1 cellular context compared by ENCODE assay signal in genomic region chr12:8698132-8698829, GRCh38.
A peak's percentile ranks its signal among the peaks of the same experiment; 100 is the strongest.
TF ChIP-seq lines count a peak whose summit lies in the region.

No MANE protein-coding gene starts in this region.

TF ChIP-seq in K562, 482 proteins besides CTCF, POLR2A, EP300 and RAD21 (continued from another document and continues in another):
- TF ChIP-seq ID3 (CRISPR knock-in tag; IDR thresholded peaks at IDR 0.05) (no peak), ID3 (tag; IDR thresholded peaks at IDR 0.05) (0 out of 2 replicates have a peak, but pooled peaks have one; percentile 23), PHB2 (IDR thresholded peaks at IDR 0.05; ENCODE audit: low read depth) (no peak), ZFP91 (CRISPR knock-in tag; IDR thresholded peaks at IDR 0.05) (no peak), ZFX (CRISPR knock-in tag; IDR thresholded peaks at IDR 0.05) (peak; percentile 65), FUS (optimal IDR thresholded peaks at IDR 0.05; ENCODE audit: low read depth, low read length) (no peak), NR1H2 (CRISPR knock-in tag; IDR thresholded peaks at IDR 0.05) (no peak), USF2 (CRISPR knock-in tag; IDR thresholded peaks at IDR 0.05) (peak; percentile 77), TOE1 (IDR thresholded peaks at IDR 0.05; ENCODE audit: borderline replicate concordance) (peak; percentile 47; the same call in 1 of the 2 replicates), TOE1 (CRISPR knock-in tag; IDR thresholded peaks at IDR 0.05; ENCODE audit: borderline replicate concordance, low read depth) (no peak), RAD51 (IDR thresholded peaks at IDR 0.05; ENCODE audit: borderline replicate concordance, low read depth) (peak; percentile 83), TAF1 (IDR thresholded peaks at IDR 0.05; ENCODE audit: control insufficient read depth, extremely low read depth, insufficient read depth, low read length, severe bottlenecking) (peak; percentile 9), L3MBTL2 (IDR thresholded peaks at IDR 0.05) (peak; percentile 56; the same call in 1 of the 2 replicates), KDM5B (IDR thresholded peaks at IDR 0.05; ENCODE audit: insufficient replicate concordance, low read depth, low read length) (peak; percentile 19), MXI1 (IDR thresholded peaks at IDR 0.05; ENCODE audit: low read depth, low read length) (no peak), HDAC1 (IDR thresholded peaks at IDR 0.05) (peak in 1 of 2 experiments; percentile 55; a peak in 1 of 4 replicates), MED1 (CRISPR knock-in tag; IDR thresholded peaks at IDR 0.05; ENCODE audit: borderline replicate concordance) (0 out of 2 replicates have a peak, but pooled peaks have one; percentile 21), PHF8 (IDR thresholded peaks at IDR 0.05; ENCODE audit: borderline replicate concordance, low read length) (peak; percentile 52; the same call in 1 of the 2 replicates), TARDBP (IDR thresholded peaks at IDR 0.05) (0 out of 2 replicates have a peak, but pooled peaks have one; percentile 20), BHLHE40 (IDR thresholded peaks at IDR 0.05; ENCODE audit: low read length) (0 out of 2 replicates have a peak, but pooled peaks have one; percentile 39), POLR2G (IDR thresholded peaks at IDR 0.05; ENCODE audit: low read depth, low read length) (peak; percentile 77), CXXC5 (CRISPR knock-in tag; IDR thresholded peaks at IDR 0.05) (peak; percentile 40), RFX1 (IDR thresholded peaks at IDR 0.05) (peak; percentile 18; the same call in 1 of the 2 replicates), PHF21A (IDR thresholded peaks at IDR 0.05; ENCODE audit: borderline replicate concordance, low read depth) (no peak), HDAC6 (IDR thresholded peaks at IDR 0.05; ENCODE audit: low read depth, low read length) (no peak), SIN3A (IDR thresholded peaks at IDR 0.05; ENCODE audit: borderline replicate concordance in 2 of 2, control insufficient read depth in 1 of 2, low read depth in 2 of 2, low read length in 2 of 2) (peak; percentile 22 to 60; a peak in 3 of 4 replicates), ATF1 (CRISPR knock-in tag; IDR thresholded peaks at IDR 0.05) (no peak), ATF1 (tag; IDR thresholded peaks at IDR 0.05) (0 out of 2 replicates have a peak, but pooled peaks have one; percentile 21), CBX2 (IDR thresholded peaks at IDR 0.05; ENCODE audit: insufficient read depth, low read length, poor library complexity, severe bottlenecking) (no peak), ZNF282 (CRISPR knock-in tag; IDR thresholded peaks at IDR 0.05) (no peak), POLR2AphosphoS5 (IDR thresholded peaks at IDR 0.05; ENCODE audit: control insufficient read depth, insufficient read depth, low read depth, low read length) (0 out of 2 replicates have a peak, but pooled peaks have one; percentile 3), IFI16 (CRISPR knock-in tag; IDR thresholded peaks at IDR 0.05) (no peak), GATAD2B (IDR thresholded peaks at IDR 0.05; ENCODE audit: borderline replicate concordance) (peak; percentile 46; the same call in 1 of the 2 replicates), ZNF408 (CRISPR knock-in tag; IDR thresholded peaks at IDR 0.05; ENCODE audit: low read depth) (no peak), HMGN3 (IDR thresholded peaks at IDR 0.05; ENCODE audit: borderline replicate concordance, extremely low read depth, insufficient read length, low read depth, low read length) (peak; percentile 22), RBFOX2 (IDR thresholded peaks at IDR 0.05; ENCODE audit: low read depth, low read length) (peak; percentile 74), NFRKB (IDR thresholded peaks at IDR 0.05; ENCODE audit: low read depth) (0 out of 2 replicates have a peak, but pooled peaks have one; percentile 32)
- TF ChIP-seq, protein P1, sequence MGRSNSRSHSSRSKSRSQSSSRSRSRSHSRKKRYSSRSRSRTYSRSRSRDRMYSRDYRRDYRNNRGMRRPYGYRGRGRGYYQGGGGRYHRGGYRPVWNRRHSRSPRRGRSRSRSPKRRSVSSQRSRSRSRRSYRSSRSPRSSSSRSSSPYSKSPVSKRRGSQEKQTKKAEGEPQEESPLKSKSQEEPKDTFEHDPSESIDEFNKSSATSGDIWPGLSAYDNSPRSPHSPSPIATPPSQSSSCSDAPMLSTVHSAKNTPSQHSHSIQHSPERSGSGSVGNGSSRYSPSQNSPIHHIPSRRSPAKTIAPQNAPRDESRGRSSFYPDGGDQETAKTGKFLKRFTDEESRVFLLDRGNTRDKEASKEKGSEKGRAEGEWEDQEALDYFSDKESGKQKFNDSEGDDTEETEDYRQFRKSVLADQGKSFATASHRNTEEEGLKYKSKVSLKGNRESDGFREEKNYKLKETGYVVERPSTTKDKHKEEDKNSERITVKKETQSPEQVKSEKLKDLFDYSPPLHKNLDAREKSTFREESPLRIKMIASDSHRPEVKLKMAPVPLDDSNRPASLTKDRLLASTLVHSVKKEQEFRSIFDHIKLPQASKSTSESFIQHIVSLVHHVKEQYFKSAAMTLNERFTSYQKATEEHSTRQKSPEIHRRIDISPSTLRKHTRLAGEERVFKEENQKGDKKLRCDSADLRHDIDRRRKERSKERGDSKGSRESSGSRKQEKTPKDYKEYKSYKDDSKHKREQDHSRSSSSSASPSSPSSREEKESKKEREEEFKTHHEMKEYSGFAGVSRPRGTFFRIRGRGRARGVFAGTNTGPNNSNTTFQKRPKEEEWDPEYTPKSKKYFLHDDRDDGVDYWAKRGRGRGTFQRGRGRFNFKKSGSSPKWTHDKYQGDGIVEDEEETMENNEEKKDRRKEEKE (IDR thresholded peaks at IDR 0.05; ENCODE audit: borderline replicate concordance in 1 of 2, control insufficient read depth in 1 of 2, low read depth in 2 of 2, low read length in 1 of 2) = no peak
- TF ChIP-seq, protein P2, sequence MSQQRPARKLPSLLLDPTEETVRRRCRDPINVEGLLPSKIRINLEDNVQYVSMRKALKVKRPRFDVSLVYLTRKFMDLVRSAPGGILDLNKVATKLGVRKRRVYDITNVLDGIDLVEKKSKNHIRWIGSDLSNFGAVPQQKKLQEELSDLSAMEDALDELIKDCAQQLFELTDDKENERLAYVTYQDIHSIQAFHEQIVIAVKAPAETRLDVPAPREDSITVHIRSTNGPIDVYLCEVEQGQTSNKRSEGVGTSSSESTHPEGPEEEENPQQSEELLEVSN (IDR thresholded peaks at IDR 0.05; ENCODE audit: borderline replicate concordance in 1 of 2, extremely low read depth in 1 of 2, insufficient read depth in 1 of 2, insufficient read length in 1 of 2, low read depth in 1 of 2, low read length in 1 of 2, poor library complexity in 1 of 2, severe bottlenecking in 1 of 2) = peak in 1 of 2 experiments; percentile 57
- TF ChIP-seq, protein P3, sequence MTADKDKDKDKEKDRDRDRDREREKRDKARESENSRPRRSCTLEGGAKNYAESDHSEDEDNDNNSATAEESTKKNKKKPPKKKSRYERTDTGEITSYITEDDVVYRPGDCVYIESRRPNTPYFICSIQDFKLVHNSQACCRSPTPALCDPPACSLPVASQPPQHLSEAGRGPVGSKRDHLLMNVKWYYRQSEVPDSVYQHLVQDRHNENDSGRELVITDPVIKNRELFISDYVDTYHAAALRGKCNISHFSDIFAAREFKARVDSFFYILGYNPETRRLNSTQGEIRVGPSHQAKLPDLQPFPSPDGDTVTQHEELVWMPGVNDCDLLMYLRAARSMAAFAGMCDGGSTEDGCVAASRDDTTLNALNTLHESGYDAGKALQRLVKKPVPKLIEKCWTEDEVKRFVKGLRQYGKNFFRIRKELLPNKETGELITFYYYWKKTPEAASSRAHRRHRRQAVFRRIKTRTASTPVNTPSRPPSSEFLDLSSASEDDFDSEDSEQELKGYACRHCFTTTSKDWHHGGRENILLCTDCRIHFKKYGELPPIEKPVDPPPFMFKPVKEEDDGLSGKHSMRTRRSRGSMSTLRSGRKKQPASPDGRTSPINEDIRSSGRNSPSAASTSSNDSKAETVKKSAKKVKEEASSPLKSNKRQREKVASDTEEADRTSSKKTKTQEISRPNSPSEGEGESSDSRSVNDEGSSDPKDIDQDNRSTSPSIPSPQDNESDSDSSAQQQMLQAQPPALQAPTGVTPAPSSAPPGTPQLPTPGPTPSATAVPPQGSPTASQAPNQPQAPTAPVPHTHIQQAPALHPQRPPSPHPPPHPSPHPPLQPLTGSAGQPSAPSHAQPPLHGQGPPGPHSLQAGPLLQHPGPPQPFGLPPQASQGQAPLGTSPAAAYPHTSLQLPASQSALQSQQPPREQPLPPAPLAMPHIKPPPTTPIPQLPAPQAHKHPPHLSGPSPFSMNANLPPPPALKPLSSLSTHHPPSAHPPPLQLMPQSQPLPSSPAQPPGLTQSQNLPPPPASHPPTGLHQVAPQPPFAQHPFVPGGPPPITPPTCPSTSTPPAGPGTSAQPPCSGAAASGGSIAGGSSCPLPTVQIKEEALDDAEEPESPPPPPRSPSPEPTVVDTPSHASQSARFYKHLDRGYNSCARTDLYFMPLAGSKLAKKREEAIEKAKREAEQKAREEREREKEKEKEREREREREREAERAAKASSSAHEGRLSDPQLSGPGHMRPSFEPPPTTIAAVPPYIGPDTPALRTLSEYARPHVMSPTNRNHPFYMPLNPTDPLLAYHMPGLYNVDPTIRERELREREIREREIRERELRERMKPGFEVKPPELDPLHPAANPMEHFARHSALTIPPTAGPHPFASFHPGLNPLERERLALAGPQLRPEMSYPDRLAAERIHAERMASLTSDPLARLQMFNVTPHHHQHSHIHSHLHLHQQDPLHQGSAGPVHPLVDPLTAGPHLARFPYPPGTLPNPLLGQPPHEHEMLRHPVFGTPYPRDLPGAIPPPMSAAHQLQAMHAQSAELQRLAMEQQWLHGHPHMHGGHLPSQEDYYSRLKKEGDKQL (CRISPR knock-in tag; IDR thresholded peaks at IDR 0.05; ENCODE audit: borderline replicate concordance) = no peak
- TF ChIP-seq, protein P4, sequence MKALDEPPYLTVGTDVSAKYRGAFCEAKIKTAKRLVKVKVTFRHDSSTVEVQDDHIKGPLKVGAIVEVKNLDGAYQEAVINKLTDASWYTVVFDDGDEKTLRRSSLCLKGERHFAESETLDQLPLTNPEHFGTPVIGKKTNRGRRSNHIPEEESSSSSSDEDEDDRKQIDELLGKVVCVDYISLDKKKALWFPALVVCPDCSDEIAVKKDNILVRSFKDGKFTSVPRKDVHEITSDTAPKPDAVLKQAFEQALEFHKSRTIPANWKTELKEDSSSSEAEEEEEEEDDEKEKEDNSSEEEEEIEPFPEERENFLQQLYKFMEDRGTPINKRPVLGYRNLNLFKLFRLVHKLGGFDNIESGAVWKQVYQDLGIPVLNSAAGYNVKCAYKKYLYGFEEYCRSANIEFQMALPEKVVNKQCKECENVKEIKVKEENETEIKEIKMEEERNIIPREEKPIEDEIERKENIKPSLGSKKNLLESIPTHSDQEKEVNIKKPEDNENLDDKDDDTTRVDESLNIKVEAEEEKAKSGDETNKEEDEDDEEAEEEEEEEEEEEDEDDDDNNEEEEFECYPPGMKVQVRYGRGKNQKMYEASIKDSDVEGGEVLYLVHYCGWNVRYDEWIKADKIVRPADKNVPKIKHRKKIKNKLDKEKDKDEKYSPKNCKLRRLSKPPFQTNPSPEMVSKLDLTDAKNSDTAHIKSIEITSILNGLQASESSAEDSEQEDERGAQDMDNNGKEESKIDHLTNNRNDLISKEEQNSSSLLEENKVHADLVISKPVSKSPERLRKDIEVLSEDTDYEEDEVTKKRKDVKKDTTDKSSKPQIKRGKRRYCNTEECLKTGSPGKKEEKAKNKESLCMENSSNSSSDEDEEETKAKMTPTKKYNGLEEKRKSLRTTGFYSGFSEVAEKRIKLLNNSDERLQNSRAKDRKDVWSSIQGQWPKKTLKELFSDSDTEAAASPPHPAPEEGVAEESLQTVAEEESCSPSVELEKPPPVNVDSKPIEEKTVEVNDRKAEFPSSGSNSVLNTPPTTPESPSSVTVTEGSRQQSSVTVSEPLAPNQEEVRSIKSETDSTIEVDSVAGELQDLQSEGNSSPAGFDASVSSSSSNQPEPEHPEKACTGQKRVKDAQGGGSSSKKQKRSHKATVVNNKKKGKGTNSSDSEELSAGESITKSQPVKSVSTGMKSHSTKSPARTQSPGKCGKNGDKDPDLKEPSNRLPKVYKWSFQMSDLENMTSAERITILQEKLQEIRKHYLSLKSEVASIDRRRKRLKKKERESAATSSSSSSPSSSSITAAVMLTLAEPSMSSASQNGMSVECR (CRISPR knock-in tag; IDR thresholded peaks at IDR 0.05) = no peak; the same call in 1 of the 2 replicates
- TF ChIP-seq, protein P5, sequence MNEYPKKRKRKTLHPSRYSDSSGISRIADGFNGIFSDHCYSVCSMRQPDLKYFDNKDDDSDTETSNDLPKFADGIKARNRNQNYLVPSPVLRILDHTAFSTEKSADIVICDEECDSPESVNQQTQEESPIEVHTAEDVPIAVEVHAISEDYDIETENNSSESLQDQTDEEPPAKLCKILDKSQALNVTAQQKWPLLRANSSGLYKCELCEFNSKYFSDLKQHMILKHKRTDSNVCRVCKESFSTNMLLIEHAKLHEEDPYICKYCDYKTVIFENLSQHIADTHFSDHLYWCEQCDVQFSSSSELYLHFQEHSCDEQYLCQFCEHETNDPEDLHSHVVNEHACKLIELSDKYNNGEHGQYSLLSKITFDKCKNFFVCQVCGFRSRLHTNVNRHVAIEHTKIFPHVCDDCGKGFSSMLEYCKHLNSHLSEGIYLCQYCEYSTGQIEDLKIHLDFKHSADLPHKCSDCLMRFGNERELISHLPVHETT (CRISPR knock-in tag; conservative IDR thresholded peaks at IDR 0.05 in 1 of 2, IDR thresholded peaks at IDR 0.05 in 1 of 2) = 0 out of 4 replicates have a peak, but pooled peaks of 1 of the 2 experiments have one; percentile 43
- TF ChIP-seq, protein P6, sequence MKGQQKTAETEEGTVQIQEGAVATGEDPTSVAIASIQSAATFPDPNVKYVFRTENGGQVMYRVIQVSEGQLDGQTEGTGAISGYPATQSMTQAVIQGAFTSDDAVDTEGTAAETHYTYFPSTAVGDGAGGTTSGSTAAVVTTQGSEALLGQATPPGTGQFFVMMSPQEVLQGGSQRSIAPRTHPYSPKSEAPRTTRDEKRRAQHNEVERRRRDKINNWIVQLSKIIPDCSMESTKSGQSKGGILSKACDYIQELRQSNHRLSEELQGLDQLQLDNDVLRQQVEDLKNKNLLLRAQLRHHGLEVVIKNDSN (CRISPR knock-in tag; IDR thresholded peaks at IDR 0.05) = peak; percentile 62
